1 cellular context compared by ENCODE assay signal in genomic region chr12:56931474-56931978, GRCh38.
TF ChIP-seq lines count a peak whose summit lies in the region.

No MANE protein-coding gene starts in this region.

TF ChIP-seq in HepG2, 621 proteins besides CTCF, POLR2A, EP300 and RAD21:
- TF ChIP-seq, protein P1, sequence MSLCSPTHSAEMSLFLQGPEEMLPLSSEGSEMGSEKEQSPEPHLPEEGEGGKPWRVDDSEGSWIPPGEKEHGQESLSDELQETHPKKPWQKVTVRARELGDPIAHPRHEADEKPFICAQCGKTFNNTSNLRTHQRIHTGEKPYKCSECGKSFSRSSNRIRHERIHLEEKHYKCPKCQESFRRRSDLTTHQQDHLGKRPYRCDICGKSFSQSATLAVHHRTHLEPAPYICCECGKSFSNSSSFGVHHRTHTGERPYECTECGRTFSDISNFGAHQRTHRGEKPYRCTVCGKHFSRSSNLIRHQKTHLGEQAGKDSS (CRISPR knock-in tag; IDR thresholded peaks at IDR 0.05; ENCODE audit: borderline replicate concordance, low read depth), result no peak
- TF ChIP-seq, protein P2, sequence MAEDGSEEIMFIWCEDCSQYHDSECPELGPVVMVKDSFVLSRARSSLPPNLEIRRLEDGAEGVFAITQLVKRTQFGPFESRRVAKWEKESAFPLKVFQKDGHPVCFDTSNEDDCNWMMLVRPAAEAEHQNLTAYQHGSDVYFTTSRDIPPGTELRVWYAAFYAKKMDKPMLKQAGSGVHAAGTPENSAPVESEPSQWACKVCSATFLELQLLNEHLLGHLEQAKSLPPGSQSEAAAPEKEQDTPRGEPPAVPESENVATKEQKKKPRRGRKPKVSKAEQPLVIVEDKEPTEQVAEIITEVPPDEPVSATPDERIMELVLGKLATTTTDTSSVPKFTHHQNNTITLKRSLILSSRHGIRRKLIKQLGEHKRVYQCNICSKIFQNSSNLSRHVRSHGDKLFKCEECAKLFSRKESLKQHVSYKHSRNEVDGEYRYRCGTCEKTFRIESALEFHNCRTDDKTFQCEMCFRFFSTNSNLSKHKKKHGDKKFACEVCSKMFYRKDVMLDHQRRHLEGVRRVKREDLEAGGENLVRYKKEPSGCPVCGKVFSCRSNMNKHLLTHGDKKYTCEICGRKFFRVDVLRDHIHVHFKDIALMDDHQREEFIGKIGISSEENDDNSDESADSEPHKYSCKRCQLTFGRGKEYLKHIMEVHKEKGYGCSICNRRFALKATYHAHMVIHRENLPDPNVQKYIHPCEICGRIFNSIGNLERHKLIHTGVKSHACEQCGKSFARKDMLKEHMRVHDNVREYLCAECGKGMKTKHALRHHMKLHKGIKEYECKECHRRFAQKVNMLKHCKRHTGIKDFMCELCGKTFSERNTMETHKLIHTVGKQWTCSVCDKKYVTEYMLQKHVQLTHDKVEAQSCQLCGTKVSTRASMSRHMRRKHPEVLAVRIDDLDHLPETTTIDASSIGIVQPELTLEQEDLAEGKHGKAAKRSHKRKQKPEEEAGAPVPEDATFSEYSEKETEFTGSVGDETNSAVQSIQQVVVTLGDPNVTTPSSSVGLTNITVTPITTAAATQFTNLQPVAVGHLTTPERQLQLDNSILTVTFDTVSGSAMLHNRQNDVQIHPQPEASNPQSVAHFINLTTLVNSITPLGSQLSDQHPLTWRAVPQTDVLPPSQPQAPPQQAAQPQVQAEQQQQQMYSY (CRISPR knock-in tag; IDR thresholded peaks at IDR 0.05), result peak; percentile 98
- 0 out of 2 replicates have a peak, but pooled peaks have one; percentile 14 for TF ChIP-seq ZFY (CRISPR knock-in tag; IDR thresholded peaks at IDR 0.05)
